8 cellular contexts compared by ENCODE assay signal in genomic region chr6:68634503-68635411, GRCh38. TPM values are rescaled to one million over a fixed set of nuclear protein-coding genes. Genes with fewer than 3 reads are reported as not detected.
A peak's percentile ranks its signal among the peaks of the same experiment; 100 is the strongest.
DNase-seq lines count a peak whose midpoint lies in the region; ATAC-seq and TF ChIP-seq lines count a peak whose summit lies in the region.

TSS of gene ADGRB3 (plus strand) at chr6:68635282. CDS start at chr6:68638676, 3,394 bp downstream.

- dilution Hi-C loops in IMR-90 (cut with HindIII; ENCODE audit: low sequenced_read_pairs, unreplicated experiment) = no loop called here

- POLR2A ChIA-PET in IMR-90 (lab: Charles Lee; ENCODE audit: unreplicated experiment) = no interaction called here

- no peaks in the 10 kb centered on the region for H3K36me3 Mint-ChIP-seq in glutamatergic neuron (ENCODE audit: unreplicated experiment)
- H3K36me3 Mint-ChIP-seq in neural progenitor cell = no peaks in the 10 kb centered on the region

- no peak within 1 kb of the TSS for H4K5ac ChIP-seq in IMR-90 (ENCODE audit: low read depth, low read length)

- H3K4me3 Mint-ChIP-seq in glutamatergic neuron (ENCODE audit: unreplicated experiment) (peak within 1 kb of the TSS; percentile 99), neural progenitor cell (peak within 1 kb of the TSS; percentile 98)

- no TSS peak for BruUV-seq in IMR-90 (replicated peaks; lab: Mats Ljungman, UMichigan)

- H2AFZ ChIP-seq in IMR-90 (replicated peaks; ENCODE audit: low read length, poor library complexity) (peak within 1 kb of the TSS; percentile 88), OCI-LY3 (ENCODE audit: low read depth, low read length) (peak within 1 kb of the TSS; percentile 91), neural progenitor cell (replicated peaks) (peak within 1 kb of the TSS; percentile 95)

- no peak within 1 kb of the TSS for H2BK5ac ChIP-seq in IMR-90 (ENCODE audit: low read depth, low read length, poor library complexity, severe bottlenecking)

- H3K14ac ChIP-seq in IMR-90 (replicated peaks; ENCODE audit: low read depth, low read length) = no peak within 1 kb of the TSS

- H2BK15ac ChIP-seq in IMR-90 (ENCODE audit: low read depth, low read length) = no peak within 1 kb of the TSS

- no peaks in the 10 kb centered on the region for H3K36me3 ChIP-seq in IMR-90 (ENCODE audit: control insufficient read depth, insufficient read depth, low read length)
- H3K36me3 ChIP-seq in OCI-LY3 (replicated peaks; ENCODE audit: low read depth, low read length) = no peaks in the 10 kb centered on the region
- H3K36me3 ChIP-seq in adipocyte (ENCODE audit: control insufficient read depth, insufficient read depth, low read length, severe bottlenecking) = no peaks in the 10 kb centered on the region
- no peaks in the 10 kb centered on the region for H3K36me3 ChIP-seq in neural progenitor cell

- H3K79me1 ChIP-seq in IMR-90 (ENCODE audit: low read depth in 1 of 2, low read length in 2 of 2) = no peaks in the 10 kb centered on the region

- H2BK20ac ChIP-seq in IMR-90 (ENCODE audit: low read depth, low read length) = no peak within 1 kb of the TSS

- H3K9me3 ChIP-seq in IMR-90 (ENCODE audit: control insufficient read depth, insufficient read depth, low read length) = no peaks in the 10 kb centered on the region
- no peaks in the 10 kb centered on the region for H3K9me3 ChIP-seq in OCI-LY3 (ENCODE audit: insufficient read depth, low read length)
- H3K9me3 ChIP-seq in adipocyte (ENCODE audit: control insufficient read depth, low read length) = no peaks in the 10 kb centered on the region
- no peaks in the 10 kb centered on the region for H3K9me3 ChIP-seq in neural progenitor cell (ENCODE audit: low read depth)

- intact Hi-C loops in IMR-90 (cut with micrococcal nuclease) = loop anchor here (5.0 to 10.0 kb wide), 3 partner anchors 333 to 1100 kb away; no protein-coding TSS in a partner anchor

- H3K79me2 ChIP-seq in OCI-LY3 (ENCODE audit: low read length) = no peaks in the 10 kb centered on the region
- no peaks in the 10 kb centered on the region for H3K79me2 ChIP-seq in neural progenitor cell (ENCODE audit: low read depth)

- H3K9ac ChIP-seq in IMR-90 (ENCODE audit: low read depth, low read length) (no peak within 1 kb of the TSS), OCI-LY3 (ENCODE audit: low read length) (peak within 1 kb of the TSS; percentile 69), adipocyte (ENCODE audit: low read length) (peak within 1 kb of the TSS; percentile 25), neural progenitor cell (no peak within 1 kb of the TSS)

- H3K4me2 ChIP-seq in IMR-90 (ENCODE audit: low read depth, low read length) = peak within 1 kb of the TSS; percentile 76
- H3K4me2 ChIP-seq in OCI-LY3 (ENCODE audit: low read length) = peak within 1 kb of the TSS; percentile 76
- peak within 1 kb of the TSS; percentile 97 for H3K4me2 ChIP-seq in neural progenitor cell

- peak; percentile 65 for DNase-seq in Daoy (ENCODE audit: low read depth)
- DNase-seq in IMR-90 = peak; percentile 47
- peak; percentile 82 for DNase-seq in adipocyte (ENCODE audit: low read depth)
- DNase-seq in glutamatergic neuron = peak; percentile 95
- DNase-seq in neural progenitor cell (ENCODE audit: low spot score) = peak; percentile 89
- DNase-seq in effector CD8-positive, alpha-beta T cell (lab: John Stamatoyannopoulos, UW) = no peak

- no peak for TF ChIP-seq POLR2A in IMR-90 (IDR thresholded peaks at IDR 0.05; ENCODE audit: low read depth, low read length)

- H4K8ac ChIP-seq in IMR-90 (ENCODE audit: low read depth in 2 of 2, low read length in 2 of 2) = no peak within 1 kb of the TSS

- H3K27me3 Mint-ChIP-seq in glutamatergic neuron (ENCODE audit: unreplicated experiment) (peaks cover 13% of the 10 kb centered on the region), neural progenitor cell (ENCODE audit: insufficient read depth, low read depth) (peaks cover 11% of the 10 kb centered on the region)

- H3K4me1 Mint-ChIP-seq in glutamatergic neuron (ENCODE audit: low read depth, unreplicated experiment) (peaks cover 28% of the 10 kb centered on the region), neural progenitor cell (peaks cover 35% of the 10 kb centered on the region)

- in situ Hi-C loops in IMR-90 (cut with MboI; ENCODE audit: low sequenced_read_pairs) = loop anchor here (25.0 kb wide), 1 partner anchor 328 kb away; no protein-coding TSS in a partner anchor

- no peaks in the 10 kb centered on the region for H3K9me1 ChIP-seq in IMR-90 (ENCODE audit: insufficient read depth, low read length)

- no peak within 1 kb of the TSS for H3K4ac ChIP-seq in IMR-90 (ENCODE audit: low read depth, low read length)

- CTCF ChIA-PET in IMR-90 (lab: Yijun Ruan, JAX) = interaction anchor here (0.6 kb wide), 1 partner anchor 1179 kb away, joined by 4 read pairs; no protein-coding TSS in a partner anchor

- ATAC-seq in GM21717 (IDR thresholded peaks at IDR 0.05; ENCODE audit: unreplicated experiment) (peak; percentile 86), IMR-90 (ENCODE audit: low read depth) (peak; percentile 88)

- no peak within 1 kb of the TSS for H4K91ac ChIP-seq in IMR-90 (ENCODE audit: insufficient read depth, low read depth, low read length)

- no peak within 1 kb of the TSS for H3K56ac ChIP-seq in IMR-90 (ENCODE audit: extremely low read depth, insufficient read depth, low read length)

- H2AK9ac ChIP-seq in IMR-90 (replicated peaks; ENCODE audit: low read depth, low read length, poor library complexity) = peak within 1 kb of the TSS; percentile 19

- TF ChIP-seq CTCF in IMR-90 (conservative IDR thresholded peaks at IDR 0.05; ENCODE audit: low read depth, low read length) (no peak), OCI-LY3 (IDR thresholded peaks at IDR 0.05; ENCODE audit: low read depth, low read length) (no peak), glutamatergic neuron (IDR thresholded peaks at IDR 0.05; ENCODE audit: partially characterized antibody, unreplicated experiment) (peak; percentile 16), neural progenitor cell (IDR thresholded peaks at IDR 0.05) (no peak)

- H3K4me3 ChIP-seq in IMR-90 (ENCODE audit: insufficient read depth, low read depth, low read length) = peak within 1 kb of the TSS; percentile 72
- H3K4me3 ChIP-seq in OCI-LY3 (ENCODE audit: low read length) = peak within 1 kb of the TSS; percentile 88
- H3K4me3 ChIP-seq in adipocyte (ENCODE audit: low read length) = peak within 1 kb of the TSS; percentile 86
- H3K4me3 ChIP-seq in neural progenitor cell = peak within 1 kb of the TSS; percentile 80

- WGBS in IMR-90 (ENCODE audit: extremely low coverage in 2 of 2, insufficient read length in 1 of 2), 2 experiments = 0% methylated on average over 10 of the region's 92 CpGs; no CpG with 5 or more reads in 1 of the 2 experiments

- no peak within 1 kb of the TSS for H2BK120ac ChIP-seq in IMR-90 (ENCODE audit: low read depth, low read length)

- H3K27ac ChIP-seq in IMR-90 (ENCODE audit: insufficient read depth, low read length) = no peak within 1 kb of the TSS
- no peak within 1 kb of the TSS for H3K27ac ChIP-seq in OCI-LY3 (ENCODE audit: low read length)
- H3K27ac ChIP-seq in neural progenitor cell = no peak within 1 kb of the TSS

- no peak within 1 kb of the TSS for H2AK5ac ChIP-seq in IMR-90 (ENCODE audit: low read depth, low read length)

- H3K23ac ChIP-seq in IMR-90 (ENCODE audit: low read depth, low read length) = no peak within 1 kb of the TSS

- TF ChIP-seq RAD21 in IMR-90 (IDR thresholded peaks at IDR 0.05; ENCODE audit: low read length) = no peak

- H3K27ac Mint-ChIP-seq in glutamatergic neuron (ENCODE audit: unreplicated experiment) (peak within 1 kb of the TSS; percentile 96), neural progenitor cell (peak within 1 kb of the TSS; percentile 81)

- H3K27me3 ChIP-seq in IMR-90 (ENCODE audit: control insufficient read depth, insufficient read depth, low read length) (peaks cover 5% of the 10 kb centered on the region), OCI-LY3 (ENCODE audit: low read depth, low read length) (0 out of 2 replicates have a peak, but pooled peaks cover 6% of the 10 kb centered on the region), adipocyte (replicated peaks; ENCODE audit: control insufficient read depth, insufficient read depth, low read length) (peaks cover 43% of the 10 kb centered on the region), neural progenitor cell (peaks cover 78% of the 10 kb centered on the region)

- H3F3A ChIP-seq in neural progenitor cell (ENCODE audit: low read depth) = peaks cover 16% of the 10 kb centered on the region

- H4K20me1 ChIP-seq in IMR-90 (ENCODE audit: insufficient read depth, low read length) = no peaks in the 10 kb centered on the region
- no peaks in the 10 kb centered on the region for H4K20me1 ChIP-seq in OCI-LY3 (ENCODE audit: insufficient read depth, low read length)
- no peaks in the 10 kb centered on the region for H4K20me1 ChIP-seq in neural progenitor cell (ENCODE audit: low read depth)

- H3K18ac ChIP-seq in IMR-90 (ENCODE audit: low read depth, low read length) = no peak within 1 kb of the TSS

- H3K4me1 ChIP-seq in IMR-90 (ENCODE audit: control insufficient read depth, insufficient read depth, low read length) (no peaks in the 10 kb centered on the region), OCI-LY3 (ENCODE audit: low read length) (peaks cover 14% of the 10 kb centered on the region), adipocyte (ENCODE audit: control insufficient read depth, insufficient read depth, low read length) (peaks cover 22% of the 10 kb centered on the region), neural progenitor cell (peaks cover 13% of the 10 kb centered on the region)

- peaks cover 12% of the 10 kb centered on the region for H3K9me3 Mint-ChIP-seq in glutamatergic neuron (ENCODE audit: unreplicated experiment)
- H3K9me3 Mint-ChIP-seq in neural progenitor cell = no peaks in the 10 kb centered on the region

TF ChIP-seq in IMR-90, 13 proteins besides CTCF, POLR2A, EP300 and RAD21 (continues in another document):
- TF ChIP-seq FOS (IDR thresholded peaks at IDR 0.05; ENCODE audit: low read depth, low read length) = no peak
- no peak for TF ChIP-seq ELK1 (IDR thresholded peaks at IDR 0.05; ENCODE audit: borderline replicate concordance, low read depth, low read length)
- no peak for TF ChIP-seq NFE2L2 (IDR thresholded peaks at IDR 0.05; ENCODE audit: low read depth, low read length)

RNA-seq across cellular contexts. Expression of gene ADGRB3, which starts in this region (rescaled TPM):
- under 0.01 TPM in 1 of 2 replicates, not detected in the other for total RNA-seq in Daoy (2014; rRNA removed; shearing (Covaris generic))
- total RNA-seq in IMR-90 (2012; rRNA removed) (not detected in 2 replicates), glutamatergic neuron (ENCODE audit: unreplicated experiment) (7.3 TPM), neural progenitor cell (ENCODE audit: low replicate concordance) (1.2 and 1.5 TPM in 2 replicates)
- polyA plus RNA-seq in IMR-90 (2012; rRNA removed) = not detected in 2 replicates
- polyA plus RNA-seq in IMR-90 (2012; cell fraction: cytosol; rRNA removed) = not detected in 2 replicates
- polyA plus RNA-seq in IMR-90 (2012; cell fraction: nucleus; rRNA removed; ENCODE audit: low replicate concordance) = not detected in 2 replicates

Comparison
In these comparisons a context has a peak if more than half of its experiments do, and no peak if none do; other contexts are left out.
1. Peak in DNase-seq in Daoy; RNA of the gene not detected or under 1 TPM.
2. Peak in DNase-seq, ATAC-seq, H3K4me3 ChIP-seq and H3K4me2 ChIP-seq in IMR-90; RNA of the gene not detected or under 1 TPM.
3. H3K9ac ChIP-seq: peak in OCI-LY3 (single experiment) and adipocyte (single experiment); none in IMR-90 (single experiment) and neural progenitor cell (single experiment).
4. Peak in every context shown above with its lines, with median percentiles within 50 percentile points of each other: H2AFZ ChIP-seq, H3K4me2 ChIP-seq and H3K4me3 ChIP-seq.